Comparison of ENCODE assay signal across 25 cellular contexts in genomic region chr14:89144066-89144465, GRCh38.
DNase-seq lines count a peak whose midpoint lies in the region; ATAC-seq, FAIRE-seq and TF ChIP-seq lines count a peak whose summit lies in the region.
"Had no signal": no experiment of that assay in that cellular context is flagged by ENCODE, and none has a peak within 500 bp of the region (broad histone marks: within the 10 kb centered on the region; RNA-seq: fewer than 3 reads in every experiment).

No MANE protein-coding gene starts in this region.

- H3K27ac ChIP-seq in HepG2 (ENCODE audit: extremely low read length, insufficient read depth, low read length) (no peak overlapping the region), right lobe of liver (no peak overlapping the region)
- H3K27ac ChIP-seq: BLaER1 had no signal

- ATAC-seq in left ventricle myocardium superior: peak; percentile 75
- ATAC-seq in Right ventricle myocardium superior (ENCODE audit: poor library complexity): no peak
- ATAC-seq in HepG2: 0 out of 3 replicates have a peak, but pooled peaks have one; percentile 8
- no peak for ATAC-seq in right lobe of liver

- CTCF ChIA-PET in HepG2 (lab: Yijun Ruan, JAX; ENCODE audit: low intra/inter-chr PET ratio, low total read pairs): no interaction called here

- no peak overlapping the region for H3K4me3 ChIP-seq in HepG2 (replicated peaks in 1 of 3; ENCODE audit: insufficient read depth in 1 of 3, low read depth in 2 of 3, low read length in 3 of 3)
- H3K4me3 ChIP-seq in right lobe of liver: no peak overlapping the region
- no peak overlapping the region for H3K4me3 ChIP-seq in BE2C (ENCODE audit: low read depth, low read length)
- H3K4me3 ChIP-seq: BLaER1 had no signal

- no peak for FAIRE-seq in HepG2 (lab: Jason Lieb, UNC)
- FAIRE-seq: A204.1, GM12891, GM19239 had no signal

- TF ChIP-seq POLR2A in HepG2 (IDR thresholded peaks at IDR 0.05; ENCODE audit: insufficient read depth in 1 of 2, low read depth in 2 of 2, low read length in 2 of 2): no peak
- TF ChIP-seq POLR2A in right lobe of liver (IDR thresholded peaks at IDR 0.05): no peak

- no TSS peak for BruUV-seq in HepG2 (replicated peaks; lab: Mats Ljungman, UMichigan)

- TF ChIP-seq EP300 in HepG2 (IDR thresholded peaks at IDR 0.05; ENCODE audit: low read depth in 2 of 2, low read length in 2 of 2) (no peak), HepG2 (CRISPR knock-in tag; IDR thresholded peaks at IDR 0.05; ENCODE audit: borderline replicate concordance) (no peak)

- POLR2A ChIA-PET in HepG2 (lab: Yijun Ruan, JAX): no interaction called here

- DNase-seq in left ventricle myocardium superior (no peak), Right ventricle myocardium superior (no peak), HepG2 (ENCODE audit: low spot score) (no peak), right lobe of liver (no peak), BE2C (no peak), GM10266 (ENCODE audit: extremely low spot score) (no peak)
- DNase-seq: 8988T; ACHN; AML-193; C1 segment of cervical spinal cord; CD4-positive, alpha-beta memory T cell; CD4-positive, CD25-positive, alpha-beta regulatory T cell; CD8-positive, alpha-beta memory T cell; COR-L47; DMS 273 treated with DMSO at 0.1 percent for 48 hours; DMS153; DMS53; DMS79; DND-41; EL; GDM1 had no signal

- H3K4me2 ChIP-seq in HepG2 (ENCODE audit: low read depth, low read length): no peak overlapping the region
- H3K4me2 ChIP-seq: BLaER1 had no signal

- H3K9ac ChIP-seq in HepG2 (ENCODE audit: insufficient read depth, low read depth, low read length): no peak overlapping the region
- H3K9ac ChIP-seq: BLaER1 had no signal

- 76% methylated on average over 3 of the region's 3 CpGs for WGBS in HepG2 (ENCODE audit: low lambda C conversion rate)
- 94% methylated on average over 2 of the region's 3 CpGs for WGBS in right lobe of liver (ENCODE audit: insufficient coverage, low coverage, low lambda C conversion rate, missing lambda C conversion rate)

- no peak for TF ChIP-seq RAD21 in HepG2 (CRISPR knock-in tag; IDR thresholded peaks at IDR 0.05)

- intact Hi-C loops in left ventricle myocardium superior (cut with micrococcal nuclease) (no loop called here), Right ventricle myocardium superior (cut with DNase I) (no loop called here), HepG2 (cut with micrococcal nuclease; ENCODE audit: unreplicated experiment) (no loop called here), right lobe of liver (cut with DNase I) (no loop called here)

- in situ Hi-C loops in HepG2 (cut with HindIII; ENCODE audit: extremely low pct_ligation_motif_present, low pct_unique_long_range_greater_than_20kb): no loop called here

- H3K4me1 ChIP-seq in HepG2 (ENCODE audit: insufficient read depth, low read length) (peaks cover 38% of the 10 kb centered on the region), right lobe of liver (no peaks in the 10 kb centered on the region), BE2C (peaks cover 6% of the 10 kb centered on the region; the same call in 1 of the 2 replicates)
- H3K4me1 ChIP-seq: BLaER1 had no signal

- no peaks in the 10 kb centered on the region for H3K79me2 ChIP-seq in HepG2 (ENCODE audit: insufficient read depth, low read length)

- no peaks in the 10 kb centered on the region for H3K9me3 ChIP-seq in HepG2 (ENCODE audit: low read length)
- H3K9me3 ChIP-seq in right lobe of liver: no peaks in the 10 kb centered on the region
- no peaks in the 10 kb centered on the region for H3K9me3 ChIP-seq in BE2C
- H3K9me3 ChIP-seq: BLaER1 had no signal

- no peak overlapping the region for H2AFZ ChIP-seq in HepG2 (ENCODE audit: low read length)

- no peaks in the 10 kb centered on the region for H3K27me3 ChIP-seq in HepG2 (ENCODE audit: control insufficient read depth in 1 of 2, insufficient read depth in 2 of 2, low read length in 2 of 2)
- no peaks in the 10 kb centered on the region for H3K27me3 ChIP-seq in right lobe of liver
- H3K27me3 ChIP-seq in BE2C: no peaks in the 10 kb centered on the region
- H3K27me3 ChIP-seq: BLaER1 had no signal

- H3K36me3 ChIP-seq in HepG2 (replicated peaks in 1 of 2; ENCODE audit: control insufficient read depth in 1 of 2, insufficient read depth in 2 of 2, low read length in 2 of 2) (no peaks in the 10 kb centered on the region), right lobe of liver (no peaks in the 10 kb centered on the region), BE2C (no peaks in the 10 kb centered on the region)
- H3K36me3 ChIP-seq: BLaER1 had no signal

- H4K20me1 ChIP-seq in HepG2 (ENCODE audit: insufficient read depth, low read length): no peaks in the 10 kb centered on the region
- H4K20me1 ChIP-seq: BLaER1 had no signal

- no peak for TF ChIP-seq CTCF in HepG2 (CRISPR knock-in tag; IDR thresholded peaks at IDR 0.05)
- no peak for TF ChIP-seq CTCF in right lobe of liver (IDR thresholded peaks at IDR 0.05)
- TF ChIP-seq CTCF in BE2C (IDR thresholded peaks at IDR 0.05; ENCODE audit: low read depth, low read length): 0 out of 2 replicates have a peak, but pooled peaks have one; percentile 6
- TF ChIP-seq CTCF in GM10266 (IDR thresholded peaks at IDR 0.05; ENCODE audit: control insufficient read depth, insufficient read depth, low read depth, missing control alignments): no peak

TF ChIP-seq in HepG2, 621 proteins besides CTCF, POLR2A, EP300 and RAD21 (continues in another document):
- no peak for TF ChIP-seq RORA (CRISPR knock-in tag; IDR thresholded peaks at IDR 0.05)
- no peak for TF ChIP-seq SIX1 (CRISPR knock-in tag; IDR thresholded peaks at IDR 0.05; ENCODE audit: borderline replicate concordance)
- no peak for TF ChIP-seq MXD3 (CRISPR knock-in tag; IDR thresholded peaks at IDR 0.05)
- no peak for TF ChIP-seq ZSCAN9 (CRISPR knock-in tag; IDR thresholded peaks at IDR 0.05; ENCODE audit: borderline replicate concordance)
- TF ChIP-seq TRAFD1 (CRISPR knock-in tag; IDR thresholded peaks at IDR 0.05; ENCODE audit: borderline replicate concordance): no peak
- TF ChIP-seq SYNCRIP (IDR thresholded peaks at IDR 0.05; ENCODE audit: insufficient read depth, low read depth, low read length): no peak
- no peak for TF ChIP-seq CREBL2 (CRISPR knock-in tag; IDR thresholded peaks at IDR 0.05; ENCODE audit: borderline replicate concordance)
- no peak for TF ChIP-seq ARNTL (CRISPR knock-in tag; IDR thresholded peaks at IDR 0.05)
- TF ChIP-seq LBX2 (CRISPR knock-in tag; IDR thresholded peaks at IDR 0.05; ENCODE audit: borderline replicate concordance): no peak
- no peak for TF ChIP-seq TFDP1 (CRISPR knock-in tag; IDR thresholded peaks at IDR 0.05; ENCODE audit: borderline replicate concordance)
- TF ChIP-seq ZGPAT (CRISPR knock-in tag; IDR thresholded peaks at IDR 0.05): no peak

Comparison
In these comparisons a context has a peak if more than half of its experiments do, and no peak if none do; other contexts are left out.
1. ATAC-seq: peak in left ventricle myocardium superior (single experiment) and HepG2 (single experiment); none in Right ventricle myocardium superior (single experiment) and right lobe of liver (0 of 4).